8 cellular contexts compared by ENCODE assay signal in genomic region chr15:100918034-100918689, GRCh38. TPM values are rescaled to one million over a fixed set of nuclear protein-coding genes. Genes with fewer than 3 reads are reported as not detected.
DNase-seq lines count a peak whose midpoint lies in the region; ATAC-seq and TF ChIP-seq lines count a peak whose summit lies in the region.

No MANE protein-coding gene starts in this region.

- intact Hi-C loops in left colon (cut with DNase I, micrococcal nuclease) = loop anchor here (5.0 to 10.0 kb wide), 2 partner anchors 84 to 87 kb away; no protein-coding TSS in a partner anchor

- peaks cover 5% of the 10 kb centered on the region for H3K9me3 Mint-ChIP-seq in chondrocyte (ENCODE audit: low read depth)

- peak overlapping the region; percentile 77 for H3K4me3 Mint-ChIP-seq in chondrocyte (ENCODE audit: unreplicated experiment)

- DNase-seq in NCI-H2081 (lab: John Stamatoyannopoulos, UW) = peak; percentile 66 to 78
- DNase-seq in NCI-H2081 treated with DMSO at 0.1 percent for 48 hours (lab: John Stamatoyannopoulos, UW) = no peak
- peak; percentile 16 for DNase-seq in NCI-H1417 treated with DMSO at 0.1 percent for 48 hours (lab: John Stamatoyannopoulos, UW)
- DNase-seq in chondrocyte (ENCODE audit: low spot score) = no peak
- peak; percentile 87 to 88 for DNase-seq in left colon
- peak; percentile 71 for DNase-seq in stimulated activated CD4-positive, alpha-beta T cell treated with anti-CD3 and anti-CD28 coated beads, Interleukin-1b, Interleukin-23, amount 100 ng/mL, for 48 hours

- peaks cover 4% of the 10 kb centered on the region for H3K36me3 Mint-ChIP-seq in chondrocyte (ENCODE audit: low read depth)

- no peaks in the 10 kb centered on the region for H3K27me3 Mint-ChIP-seq in chondrocyte (ENCODE audit: low read depth)

- H3K27ac Mint-ChIP-seq in chondrocyte (ENCODE audit: unreplicated experiment) = no peak overlapping the region

- H3K4me1 Mint-ChIP-seq in chondrocyte (ENCODE audit: low read depth) = peaks cover 10% of the 10 kb centered on the region

- ATAC-seq in HG02623 (IDR thresholded peaks at IDR 0.05; ENCODE audit: unreplicated experiment) (peak; percentile 63), left colon (peak; percentile 89)
- ATAC-seq in activated CD4-positive, CD25-positive, alpha-beta regulatory T cell treated with anti-CD3 and anti-CD28 coated beads, Interleukin-2, amount 50 U/mL, for 24 hours = peak; percentile 83 to 86

- peak; percentile 88 for TF ChIP-seq CTCF in chondrocyte (IDR thresholded peaks at IDR 0.05)

RNA-seq across cellular contexts. Expression of gene LRRK1, which starts 1.0 kb away (rescaled TPM):
- total RNA-seq in chondrocyte (6.0 to 11.3 TPM (median 10.1 TPM) in 3 replicates), left colon (10 to 100 TPM; 46.6 to 52.7 TPM)

RNA-seq across cellular contexts. Expression of gene ALDH1A3, which starts 38.5 kb away (rescaled TPM):
- total RNA-seq in chondrocyte = 0.51 to 0.55 TPM in 2 of 3 replicates, not detected in the other
- total RNA-seq in left colon = 1 to 10 TPM; 3.9 to 5.4 TPM

Comparison
In these comparisons a context has a peak if more than half of its experiments do, and no peak if none do; other contexts are left out.
1. DNase-seq: peak in NCI-H2081 (2 of 2), NCI-H1417 treated with DMSO at 0.1 percent for 48 hours (single experiment), left colon (2 of 2) and stimulated activated CD4-positive, alpha-beta T cell treated with anti-CD3 and anti-CD28 coated beads, Interleukin-1b, Interleukin-23, amount 100 ng/mL, for 48 hours (single experiment); none in NCI-H2081 treated with DMSO at 0.1 percent for 48 hours (single experiment) and chondrocyte (single experiment).
2. Peak in every context shown above with its lines, with median percentiles within 50 percentile points of each other: ATAC-seq.